Comparison of ENCODE assay signal across 8 cellular contexts in the genomic region with DNA sequence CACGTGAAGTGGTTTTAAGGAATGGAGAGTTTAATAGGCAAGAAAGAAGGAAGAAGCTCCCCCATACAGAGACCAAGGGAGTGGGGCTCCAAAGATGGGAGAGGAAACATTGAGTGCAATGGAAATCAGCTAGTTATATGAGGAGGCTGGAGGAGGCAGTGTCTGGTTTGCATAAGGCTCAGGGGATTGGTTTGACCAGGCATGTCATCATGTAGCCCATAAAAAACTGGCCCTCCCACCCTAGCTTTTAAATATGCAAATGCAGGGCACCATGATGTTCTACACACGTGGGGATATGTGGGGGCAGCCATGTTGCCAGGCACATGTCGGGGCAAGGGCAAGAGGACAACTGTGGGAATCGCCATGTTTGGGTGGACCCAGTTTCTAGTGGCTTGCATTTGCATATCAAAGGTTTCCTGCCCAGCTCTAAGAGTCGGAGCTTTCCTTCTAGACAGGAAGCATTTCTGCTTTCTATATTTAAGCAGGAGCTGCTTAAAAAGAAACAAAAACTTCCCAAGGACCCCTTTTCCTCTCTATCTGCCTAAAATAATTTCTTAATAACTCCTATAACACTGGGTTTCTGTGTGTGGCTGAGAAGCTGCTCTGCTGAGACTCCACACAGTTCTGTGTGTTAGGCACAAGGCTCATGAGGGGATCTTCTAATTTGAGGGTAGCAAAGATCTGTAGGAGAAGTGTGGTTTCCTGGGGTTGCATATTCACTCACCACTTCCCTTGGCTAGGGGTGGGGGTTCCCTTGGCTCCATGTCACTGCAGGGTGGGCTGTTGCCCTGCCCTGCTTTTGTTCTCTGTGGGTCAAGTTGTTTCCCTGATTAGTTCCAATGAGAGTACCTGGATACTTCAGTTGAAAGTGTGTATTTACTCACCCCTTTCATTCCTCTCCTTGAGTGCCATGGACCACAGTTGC.
DNase-seq lines count a peak whose midpoint lies in the region; ATAC-seq, FAIRE-seq and TF ChIP-seq lines count a peak whose summit lies in the region.

No MANE protein-coding gene starts in this region.

- FAIRE-seq in K562 (lab: Jason Lieb, UNC): peak; percentile 93

- WGBS in K562 (ENCODE audit: insufficient coverage, low coverage, missing lambda C conversion rate): 0% methylated on average over 5 of the region's 5 CpGs

- H3K36me3 ChIP-seq in K562 (ENCODE audit: control insufficient read depth, insufficient read depth, low read length) (peaks cover 12% of the 10 kb centered on the region; the same call in 2 of the 3 replicates), breast epithelium (no peaks in the 10 kb centered on the region)

- CTCF ChIA-PET in K562 (lab: Yijun Ruan, JAX; ENCODE audit: low intra/inter-chr PET ratio): no interaction called here

- H3K4me2 ChIP-seq in K562 (ENCODE audit: insufficient read depth, low read length): peak overlapping the region; percentile 91

- peak overlapping the region; percentile 83 for H2AFZ ChIP-seq in K562 (ENCODE audit: low read depth, low read length)

- TF ChIP-seq RAD21 in K562 (CRISPR knock-in tag; conservative IDR thresholded peaks at IDR 0.05 in 1 of 2, IDR thresholded peaks at IDR 0.05 in 1 of 2): no peak

- DNase-seq in GF-D8 (lab: John Stamatoyannopoulos, UW) (peak; percentile 50), RPMI8226 (peak; percentile 4), K562 (ENCODE audit: extremely low read depth in 1 of 4, low spot score in 3 of 4) (peak; percentile 7 to 87 (median 38)), NCI-H146 (lab: John Stamatoyannopoulos, UW) (no peak), cardiac septum (ENCODE audit: low spot score) (no peak), NCI-H1417 (lab: John Stamatoyannopoulos, UW) (no peak), breast epithelium (ENCODE audit: low spot score in 2 of 2) (no peak)

- H3K9me3 ChIP-seq in K562 (replicated peaks; ENCODE audit: control insufficient read depth, insufficient read depth, low read depth, low read length) (peaks cover 21% of the 10 kb centered on the region), breast epithelium (no peaks in the 10 kb centered on the region)

- in situ Hi-C loops in K562 (cut with MboI): no loop called here

- peak overlapping the region; percentile 90; a peak in 3 of 4 replicates for H3K9ac ChIP-seq in K562 (ENCODE audit: insufficient read depth in 1 of 2, low read depth in 2 of 2, low read length in 2 of 2)

- ATAC-seq in HG02763 (IDR thresholded peaks at IDR 0.05; ENCODE audit: unreplicated experiment): peak; percentile 74
- ATAC-seq in K562: peak; percentile 94

- intact Hi-C loops in K562 (cut with micrococcal nuclease): loop anchor here (2.0 to 5.0 kb wide), 4 partner anchors 54 to 184 kb away; no protein-coding TSS in a partner anchor
- intact Hi-C loops in cardiac septum (cut with DNase I): no loop called here
- intact Hi-C loops in breast epithelium (cut with DNase I; ENCODE audit: low total_unique reads): no loop called here

- POLR2A ChIA-PET in K562 (lab: Yijun Ruan, JAX): interaction anchor here (0.6 to 1.2 kb wide), 6 partner anchors 43 to 374 kb away, joined by 3 to 4 read pairs (median 3); no protein-coding TSS in a partner anchor

- no peaks in the 10 kb centered on the region for H3K27me3 ChIP-seq in K562 (ENCODE audit: control insufficient read depth in 2 of 2, insufficient read depth in 2 of 2, low read length in 2 of 2)
- H3K27me3 ChIP-seq in breast epithelium: peaks cover 0 to 32% of the 10 kb centered on the region in 2 donors

- TF ChIP-seq CTCF in K562 (IDR thresholded peaks at IDR 0.05 in 2 of 3, conservative IDR thresholded peaks at IDR 0.05 in 1 of 3; ENCODE audit: insufficient read depth in 2 of 3, low read depth in 1 of 3, low read length in 3 of 3) (no peak), breast epithelium (IDR thresholded peaks at IDR 0.05) (no peak)

- TSS peak; percentile 87 for BruUV-seq in K562 (replicated peaks; lab: Mats Ljungman, UMichigan)

- H3K27ac ChIP-seq in K562 (ENCODE audit: extremely low read depth, low read depth, low read length) (peak overlapping the region; percentile 100), breast epithelium (no peak overlapping the region)

- H3K9me1 ChIP-seq in K562 (ENCODE audit: control insufficient read depth, insufficient read depth, low read length): no peaks in the 10 kb centered on the region

- peak; percentile 11; the same call in 1 of the 2 replicates for TF ChIP-seq EP300 in K562 (IDR thresholded peaks at IDR 0.05; ENCODE audit: low read length)

- peaks cover 17% of the 10 kb centered on the region for H3K79me2 ChIP-seq in K562 (ENCODE audit: control insufficient read depth, insufficient read depth, low read length)

- peak overlapping the region; percentile 67 for H3K4me3 ChIP-seq in K562
- no peak overlapping the region for H3K4me3 ChIP-seq in breast epithelium

- H4K20me1 ChIP-seq in K562 (replicated peaks; ENCODE audit: control insufficient read depth, insufficient read depth, low read length): no peaks in the 10 kb centered on the region

- peak; percentile 94 for TF ChIP-seq POLR2A in K562 (conservative IDR thresholded peaks at IDR 0.05)
- TF ChIP-seq POLR2A in breast epithelium (IDR thresholded peaks at IDR 0.05): no peak

- H3K4me1 ChIP-seq in K562 (replicated peaks in 1 of 2; ENCODE audit: control insufficient read depth in 2 of 2, insufficient read depth in 2 of 2, low read length in 2 of 2) (peaks cover 9 to 13% of the 10 kb centered on the region in 2 experiments; a peak in 3 of 5 replicates), breast epithelium (no peaks in the 10 kb centered on the region)

TF ChIP-seq in K562, 482 proteins besides CTCF, POLR2A, EP300 and RAD21 (continues in another document):
- TF ChIP-seq, protein P1, sequence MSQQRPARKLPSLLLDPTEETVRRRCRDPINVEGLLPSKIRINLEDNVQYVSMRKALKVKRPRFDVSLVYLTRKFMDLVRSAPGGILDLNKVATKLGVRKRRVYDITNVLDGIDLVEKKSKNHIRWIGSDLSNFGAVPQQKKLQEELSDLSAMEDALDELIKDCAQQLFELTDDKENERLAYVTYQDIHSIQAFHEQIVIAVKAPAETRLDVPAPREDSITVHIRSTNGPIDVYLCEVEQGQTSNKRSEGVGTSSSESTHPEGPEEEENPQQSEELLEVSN (IDR thresholded peaks at IDR 0.05; ENCODE audit: borderline replicate concordance in 1 of 2, extremely low read depth in 1 of 2, insufficient read depth in 1 of 2, insufficient read length in 1 of 2, low read depth in 1 of 2, low read length in 1 of 2, poor library complexity in 1 of 2, severe bottlenecking in 1 of 2): peak; percentile 27 to 40
- no peak for TF ChIP-seq FOXJ2 (tag; IDR thresholded peaks at IDR 0.05)
- TF ChIP-seq BACH1 (tag; IDR thresholded peaks at IDR 0.05): no peak
- TF ChIP-seq MED1 (CRISPR knock-in tag; IDR thresholded peaks at IDR 0.05; ENCODE audit: borderline replicate concordance): no peak
- TF ChIP-seq, protein P2, sequence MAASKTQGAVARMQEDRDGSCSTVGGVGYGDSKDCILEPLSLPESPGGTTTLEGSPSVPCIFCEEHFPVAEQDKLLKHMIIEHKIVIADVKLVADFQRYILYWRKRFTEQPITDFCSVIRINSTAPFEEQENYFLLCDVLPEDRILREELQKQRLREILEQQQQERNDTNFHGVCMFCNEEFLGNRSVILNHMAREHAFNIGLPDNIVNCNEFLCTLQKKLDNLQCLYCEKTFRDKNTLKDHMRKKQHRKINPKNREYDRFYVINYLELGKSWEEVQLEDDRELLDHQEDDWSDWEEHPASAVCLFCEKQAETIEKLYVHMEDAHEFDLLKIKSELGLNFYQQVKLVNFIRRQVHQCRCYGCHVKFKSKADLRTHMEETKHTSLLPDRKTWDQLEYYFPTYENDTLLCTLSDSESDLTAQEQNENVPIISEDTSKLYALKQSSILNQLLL (CRISPR knock-in tag; IDR thresholded peaks at IDR 0.05; ENCODE audit: borderline replicate concordance): no peak
- TF ChIP-seq MCM2 (IDR thresholded peaks at IDR 0.05; ENCODE audit: low read depth): no peak
- TF ChIP-seq PRMT5 (CRISPR knock-in tag; IDR thresholded peaks at IDR 0.05): no peak
- no peak for TF ChIP-seq OTX1 (CRISPR knock-in tag; IDR thresholded peaks at IDR 0.05)
- TF ChIP-seq, protein P3, sequence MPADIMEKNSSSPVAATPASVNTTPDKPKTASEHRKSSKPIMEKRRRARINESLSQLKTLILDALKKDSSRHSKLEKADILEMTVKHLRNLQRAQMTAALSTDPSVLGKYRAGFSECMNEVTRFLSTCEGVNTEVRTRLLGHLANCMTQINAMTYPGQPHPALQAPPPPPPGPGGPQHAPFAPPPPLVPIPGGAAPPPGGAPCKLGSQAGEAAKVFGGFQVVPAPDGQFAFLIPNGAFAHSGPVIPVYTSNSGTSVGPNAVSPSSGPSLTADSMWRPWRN (IDR thresholded peaks at IDR 0.05; ENCODE audit: low read depth): no peak
- TF ChIP-seq NR2F6 (CRISPR knock-in tag; IDR thresholded peaks at IDR 0.05): no peak
- TF ChIP-seq KDM5B (IDR thresholded peaks at IDR 0.05; ENCODE audit: insufficient replicate concordance, low read depth, low read length): no peak
- no peak for TF ChIP-seq CREM (IDR thresholded peaks at IDR 0.05; ENCODE audit: low read depth)

Comparison
In these comparisons a context has a peak if more than half of its experiments do, and no peak if none do; other contexts are left out.
1. DNase-seq: peak in GF-D8 (single experiment), RPMI8226 (single experiment) and K562 (4 of 4); none in NCI-H146 (single experiment), cardiac septum (single experiment), NCI-H1417 (0 of 3) and breast epithelium (0 of 2).